9 cellular contexts compared by ENCODE assay signal in genomic region chr7:37182011-37182478, GRCh38.
DNase-seq lines count a peak whose midpoint lies in the region; ATAC-seq, FAIRE-seq and TF ChIP-seq lines count a peak whose summit lies in the region.
"Had no signal": no experiment of that assay in that cellular context is flagged by ENCODE, and none has a peak within 500 bp of the region (broad histone marks: within the 10 kb centered on the region; RNA-seq: fewer than 3 reads in every experiment).

No MANE protein-coding gene starts in this region.

- no peak overlapping the region for H2BK120ac ChIP-seq in H9 (ENCODE audit: low read depth, low read length, poor library complexity, severe bottlenecking)

- no peak overlapping the region for H3K27ac Mint-ChIP-seq in H9
- H3K27ac Mint-ChIP-seq: stimulated activated naive CD8-positive, alpha-beta T cell treated with anti-CD3 and anti-CD28 coated beads, Interleukin-15, Interleukin-2, amounts not matched to agents 100 ng/mL and 50 ng/mL, for 24 hours had no signal

- H3K27me3 Mint-ChIP-seq in H9 (ENCODE audit: low read depth) = no peaks in the 10 kb centered on the region
- H3K27me3 Mint-ChIP-seq: stimulated activated naive CD8-positive, alpha-beta T cell treated with anti-CD3 and anti-CD28 coated beads, Interleukin-15, Interleukin-2, amounts not matched to agents 100 ng/mL and 50 ng/mL, for 24 hours had no signal

- no peak overlapping the region for H2AK5ac ChIP-seq in H9 (ENCODE audit: insufficient read length, low read length)

- no peak overlapping the region for H3K14ac ChIP-seq in H9 (ENCODE audit: insufficient read depth, low read length)

- peaks cover 6 to 8% of the 10 kb centered on the region in 2 experiments for H3K4me1 Mint-ChIP-seq in H9

- no peak overlapping the region for H3K4ac ChIP-seq in H9 (ENCODE audit: low read depth, low read length)

- intact Hi-C loops in adrenal gland (cut with DNase I) (loop anchor here (5.0 to 10.0 kb wide), 5 partner anchors 77 to 215 kb away; no protein-coding TSS in a partner anchor), left ventricle myocardium superior (cut with micrococcal nuclease) (loop anchor here (5.0 to 10.0 kb wide), 3 partner anchors 195 to 697 kb away; no protein-coding TSS in a partner anchor)

- TF ChIP-seq CTCF in H9 (conservative IDR thresholded peaks at IDR 0.05) (peak; percentile 95), adrenal gland (IDR thresholded peaks at IDR 0.05) (peak; percentile 89 to 98 (median 95))

- H4K20me1 ChIP-seq in H9 (ENCODE audit: control insufficient read depth, insufficient read depth, insufficient read length) = no peaks in the 10 kb centered on the region

- no peak overlapping the region for H2AFZ ChIP-seq in H9 (ENCODE audit: low read length)

- no peak overlapping the region for H3K9ac ChIP-seq in H9 (ENCODE audit: extremely low read depth, insufficient read length, low read length)
- H3K9ac ChIP-seq in rectal smooth muscle tissue (ENCODE audit: low read length) = no peak overlapping the region

- H3K27me3 ChIP-seq in H9 (ENCODE audit: insufficient read depth, low read length) (no peaks in the 10 kb centered on the region), adrenal gland (no peaks in the 10 kb centered on the region), rectal smooth muscle tissue (ENCODE audit: control insufficient read depth, insufficient read depth, low read length) (no peaks in the 10 kb centered on the region)

- no peak overlapping the region for H2BK5ac ChIP-seq in H9 (ENCODE audit: insufficient read length, low read length)

- H3K79me2 ChIP-seq in H9 (ENCODE audit: insufficient read depth, low read length) = no peaks in the 10 kb centered on the region

- no peak overlapping the region for H3T11ph ChIP-seq in H9 (ENCODE audit: low read length)

- ATAC-seq in left ventricle myocardium superior = peak; percentile 91
- no peak for ATAC-seq in GM18517 (IDR thresholded peaks at IDR 0.05; ENCODE audit: unreplicated experiment)

- no CpG with 5 or more reads among the region's 7 CpGs for WGBS in H9 (ENCODE audit: extremely low coverage, insufficient read length, low lambda C conversion rate)
- 2 to 9% (median 3%) methylated on average over 7 of the region's 7 CpGs for WGBS in adrenal gland, 4 donors

- H3K23me2 ChIP-seq in H9 (ENCODE audit: insufficient read length, low read depth, low read length, poor library complexity, severe bottlenecking) = peaks cover 2% of the 10 kb centered on the region

- no peaks in the 10 kb centered on the region for H3K9me3 ChIP-seq in H9 (ENCODE audit: control insufficient read depth, low read depth, low read length)
- H3K9me3 ChIP-seq in adrenal gland (replicated peaks in 1 of 3) = no peaks in the 10 kb centered on the region

- H4K5ac ChIP-seq in H9 (ENCODE audit: insufficient read length, low read depth, low read length) = no peak overlapping the region

- H3K27ac ChIP-seq in H9 (ENCODE audit: insufficient read length, low read depth, low read length) = no peak overlapping the region
- no peak overlapping the region for H3K27ac ChIP-seq in adrenal gland
- no peak overlapping the region for H3K27ac ChIP-seq in rectal smooth muscle tissue (ENCODE audit: low read depth, low read length)

- no peak for TF ChIP-seq POLR2A in adrenal gland (IDR thresholded peaks at IDR 0.05)

- H3K4me3 ChIP-seq in adrenal gland = no peak overlapping the region
- peak overlapping the region; percentile 39 for H3K4me3 ChIP-seq in rectal smooth muscle tissue (ENCODE audit: low read length)

- H2BK20ac ChIP-seq in H9 (ENCODE audit: low read depth, low read length, poor library complexity, severe bottlenecking) = no peak overlapping the region

- H3K79me1 ChIP-seq in H9 (ENCODE audit: insufficient read depth, low read depth, low read length, poor library complexity, severe bottlenecking) = no peaks in the 10 kb centered on the region

- H3K9me3 Mint-ChIP-seq in H9 = no peaks in the 10 kb centered on the region; a peak in 1 of 5 replicates
- H3K9me3 Mint-ChIP-seq: stimulated activated naive CD8-positive, alpha-beta T cell treated with anti-CD3 and anti-CD28 coated beads, Interleukin-15, Interleukin-2, amounts not matched to agents 100 ng/mL and 50 ng/mL, for 24 hours had no signal

- no peak overlapping the region for H2BK15ac ChIP-seq in H9 (ENCODE audit: low read depth, low read length)

- FAIRE-seq in G401.6 (lab: Jason Lieb, UNC) = peak; percentile 93

- no peak overlapping the region for H3K18ac ChIP-seq in H9 (ENCODE audit: insufficient read length, low read depth, low read length)

- H3K36me3 Mint-ChIP-seq in H9 (ENCODE audit: insufficient read depth in 1 of 3, low read depth in 3 of 3) = peaks cover 0 to 2% (median 2%) of the 10 kb centered on the region in 3 experiments; a peak in 4 of 7 replicates

- H3K4me1 ChIP-seq in H9 (ENCODE audit: insufficient read depth, low read length) (peaks cover 3% of the 10 kb centered on the region; the same call in 1 of the 2 replicates), adrenal gland (replicated peaks in 1 of 2) (peaks cover 0 to 11% of the 10 kb centered on the region in 2 donors), rectal smooth muscle tissue (ENCODE audit: control insufficient read depth, insufficient read depth, low read length) (no peaks in the 10 kb centered on the region)

- H3K23ac ChIP-seq in H9 (ENCODE audit: insufficient read length, low read depth, low read length) = no peak overlapping the region

- no peak overlapping the region for H2BK12ac ChIP-seq in H9 (ENCODE audit: insufficient read length, low read depth, low read length)

- H3K36me3 ChIP-seq in adrenal gland (replicated peaks in 1 of 2) (no peaks in the 10 kb centered on the region), rectal smooth muscle tissue (ENCODE audit: control insufficient read depth, insufficient read depth, low read length) (no peaks in the 10 kb centered on the region)

- DNase-seq in H9 (peak; percentile 84), NAMALWA (ENCODE audit: low spot score) (peak; percentile 92), SW 1271 (lab: John Stamatoyannopoulos, UW) (peak; percentile 16 to 65), adrenal gland (peak; percentile 71 to 93 (median 83)), left ventricle myocardium superior (peak; percentile 86)

- no peak overlapping the region for H3K56ac ChIP-seq in H9 (ENCODE audit: insufficient read length, low read depth, low read length)

- H3K4me3 Mint-ChIP-seq in H9 = no peak overlapping the region
- H3K4me3 Mint-ChIP-seq: stimulated activated naive CD8-positive, alpha-beta T cell treated with anti-CD3 and anti-CD28 coated beads, Interleukin-15, Interleukin-2, amounts not matched to agents 100 ng/mL and 50 ng/mL, for 24 hours had no signal

- H4K8ac ChIP-seq in H9 (replicated peaks; ENCODE audit: insufficient read length, low read depth, low read length) = no peak overlapping the region

- peak overlapping the region; percentile 84 for H3K4me2 ChIP-seq in H9 (ENCODE audit: insufficient read depth, insufficient read length, low read length)

- H4K91ac ChIP-seq in H9 (ENCODE audit: insufficient read length, low read depth, low read length) = no peak overlapping the region

Comparison
In these comparisons a context has a peak if more than half of its experiments do, and no peak if none do; other contexts are left out.
1. DNase-seq: peak in every context shown above with its lines; median percentile 92 in NAMALWA; 86 in left ventricle myocardium superior; 84 in H9; 83 in adrenal gland; 40 in SW 1271.